ENCODE assay signal across 1 cellular context in genomic region chr7:143393267-143394041, GRCh38.
TF ChIP-seq lines count a peak whose summit lies in the region.

No MANE protein-coding gene starts in this region.

TF ChIP-seq in HepG2, 621 proteins besides CTCF, POLR2A, EP300 and RAD21 (continued from another document and continues in another):
- TF ChIP-seq, protein P1, sequence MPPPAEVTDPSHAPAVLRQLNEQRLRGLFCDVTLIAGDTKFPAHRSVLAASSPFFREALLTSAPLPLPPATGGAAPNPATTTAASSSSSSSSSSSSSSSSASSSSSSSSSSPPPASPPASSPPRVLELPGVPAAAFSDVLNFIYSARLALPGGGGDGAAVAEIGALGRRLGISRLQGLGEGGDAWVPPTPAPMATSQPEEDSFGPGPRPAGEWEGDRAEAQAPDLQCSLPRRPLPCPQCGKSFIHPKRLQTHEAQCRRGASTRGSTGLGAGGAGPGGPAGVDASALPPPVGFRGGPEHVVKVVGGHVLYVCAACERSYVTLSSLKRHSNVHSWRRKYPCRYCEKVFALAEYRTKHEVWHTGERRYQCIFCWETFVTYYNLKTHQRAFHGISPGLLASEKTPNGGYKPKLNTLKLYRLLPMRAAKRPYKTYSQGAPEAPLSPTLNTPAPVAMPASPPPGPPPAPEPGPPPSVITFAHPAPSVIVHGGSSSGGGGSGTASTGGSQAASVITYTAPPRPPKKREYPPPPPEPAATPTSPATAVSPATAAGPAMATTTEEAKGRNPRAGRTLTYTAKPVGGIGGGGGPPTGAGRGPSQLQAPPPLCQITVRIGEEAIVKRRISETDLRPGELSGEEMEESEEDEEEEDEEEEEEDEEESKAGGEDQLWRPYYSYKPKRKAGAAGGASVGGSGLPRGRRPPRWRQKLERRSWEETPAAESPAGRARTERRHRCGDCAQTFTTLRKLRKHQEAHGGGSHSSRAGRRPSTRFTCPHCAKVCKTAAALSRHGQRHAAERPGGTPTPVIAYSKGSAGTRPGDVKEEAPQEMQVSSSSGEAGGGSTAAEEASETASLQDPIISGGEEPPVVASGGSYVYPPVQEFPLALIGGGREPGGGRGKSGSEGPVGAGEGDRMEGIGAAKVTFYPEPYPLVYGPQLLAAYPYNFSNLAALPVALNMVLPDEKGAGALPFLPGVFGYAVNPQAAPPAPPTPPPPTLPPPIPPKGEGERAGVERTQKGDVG (CRISPR knock-in tag; IDR thresholded peaks at IDR 0.05; ENCODE audit: borderline replicate concordance) = no peak
- TF ChIP-seq ZNF792 (CRISPR knock-in tag; IDR thresholded peaks at IDR 0.05) (0 out of 2 replicates have a peak, but pooled peaks have one; percentile 36), ATAD3A (CRISPR knock-in tag; IDR thresholded peaks at IDR 0.05) (no peak), MYC (CRISPR knock-in tag; IDR thresholded peaks at IDR 0.05; ENCODE audit: borderline replicate concordance) (peak; percentile 36; the same call in 1 of the 2 replicates), ATF7 (IDR thresholded peaks at IDR 0.05) (no peak), ATF7 (CRISPR knock-in tag; IDR thresholded peaks at IDR 0.05) (0 out of 2 replicates have a peak, but pooled peaks have one; percentile 77), ZNF205 (CRISPR knock-in tag; IDR thresholded peaks at IDR 0.05) (peak; percentile 84), ZNF607 (CRISPR knock-in tag; IDR thresholded peaks at IDR 0.05; ENCODE audit: borderline replicate concordance) (0 out of 2 replicates have a peak, but pooled peaks have one; percentile 52), CEBPB (IDR thresholded peaks at IDR 0.05; ENCODE audit: borderline replicate concordance, low read depth, low read length) (peak; percentile 95), ESRRA (CRISPR knock-in tag; IDR thresholded peaks at IDR 0.05; ENCODE audit: low read depth) (peak; percentile 96), ELF4 (CRISPR knock-in tag; IDR thresholded peaks at IDR 0.05; ENCODE audit: borderline replicate concordance) (no peak), PHF5A (CRISPR knock-in tag; IDR thresholded peaks at IDR 0.05; ENCODE audit: low read depth, unreplicated experiment) (peak; percentile 76), ZSCAN12 (CRISPR knock-in tag; IDR thresholded peaks at IDR 0.05) (no peak), ZNF580 (CRISPR knock-in tag; IDR thresholded peaks at IDR 0.05; ENCODE audit: borderline replicate concordance, low read depth) (peak; percentile 28; the same call in 1 of the 2 replicates), ZBTB42 (CRISPR knock-in tag; IDR thresholded peaks at IDR 0.05) (peak; percentile 70; the same call in 1 of the 2 replicates), PHF21A (CRISPR knock-in tag; IDR thresholded peaks at IDR 0.05) (peak; percentile 88), NONO (IDR thresholded peaks at IDR 0.05) (no peak), NONO (CRISPR knock-in tag; conservative IDR thresholded peaks at IDR 0.05) (peak; percentile 81), SOX5 (CRISPR knock-in tag; IDR thresholded peaks at IDR 0.05; ENCODE audit: borderline replicate concordance) (peak; percentile 78), MLX (CRISPR knock-in tag; IDR thresholded peaks at IDR 0.05) (peak; percentile 43; the same call in 1 of the 2 replicates), ATF4 (CRISPR knock-in tag; IDR thresholded peaks at IDR 0.05) (peak in 1 of 2 experiments; percentile 65; a peak in 1 of 4 replicates), ZNF614 (CRISPR knock-in tag; IDR thresholded peaks at IDR 0.05; ENCODE audit: borderline replicate concordance) (peak; percentile 54; the same call in 1 of the 2 replicates), ZNF75D (CRISPR knock-in tag; IDR thresholded peaks at IDR 0.05; ENCODE audit: borderline replicate concordance) (no peak), SAP130 (CRISPR knock-in tag; IDR thresholded peaks at IDR 0.05; ENCODE audit: low read depth) (peak; percentile 77), ASH2L (IDR thresholded peaks at IDR 0.05; ENCODE audit: insufficient read length, low read depth, low read length) (peak; percentile 69), ZNF33B (CRISPR knock-in tag; IDR thresholded peaks at IDR 0.05) (0 out of 2 replicates have a peak, but pooled peaks have one; percentile 66), TMF1 (CRISPR knock-in tag; IDR thresholded peaks at IDR 0.05; ENCODE audit: low read depth) (no peak), HNRNPL (IDR thresholded peaks at IDR 0.05; ENCODE audit: low read depth, low read length) (0 out of 2 replicates have a peak, but pooled peaks have one; percentile 52)
- TF ChIP-seq, protein P2, sequence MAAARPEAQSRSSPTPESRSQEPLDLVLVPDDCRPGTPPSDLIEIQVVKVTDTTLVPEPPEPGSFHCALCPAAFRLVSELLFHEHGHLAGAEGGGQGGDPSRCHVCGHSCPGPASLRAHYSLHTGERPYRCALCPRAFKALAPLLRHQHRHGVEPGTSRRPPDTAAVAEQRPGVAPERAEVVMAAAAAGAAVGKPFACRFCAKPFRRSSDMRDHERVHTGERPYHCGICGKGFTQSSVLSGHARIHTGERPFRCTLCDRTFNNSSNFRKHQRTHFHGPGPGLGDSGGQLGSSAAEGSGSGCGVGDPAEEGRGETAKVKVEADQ (CRISPR knock-in tag; IDR thresholded peaks at IDR 0.05; ENCODE audit: borderline replicate concordance) = peak; percentile 49; the same call in 1 of the 2 replicates
- TF ChIP-seq, protein P3, sequence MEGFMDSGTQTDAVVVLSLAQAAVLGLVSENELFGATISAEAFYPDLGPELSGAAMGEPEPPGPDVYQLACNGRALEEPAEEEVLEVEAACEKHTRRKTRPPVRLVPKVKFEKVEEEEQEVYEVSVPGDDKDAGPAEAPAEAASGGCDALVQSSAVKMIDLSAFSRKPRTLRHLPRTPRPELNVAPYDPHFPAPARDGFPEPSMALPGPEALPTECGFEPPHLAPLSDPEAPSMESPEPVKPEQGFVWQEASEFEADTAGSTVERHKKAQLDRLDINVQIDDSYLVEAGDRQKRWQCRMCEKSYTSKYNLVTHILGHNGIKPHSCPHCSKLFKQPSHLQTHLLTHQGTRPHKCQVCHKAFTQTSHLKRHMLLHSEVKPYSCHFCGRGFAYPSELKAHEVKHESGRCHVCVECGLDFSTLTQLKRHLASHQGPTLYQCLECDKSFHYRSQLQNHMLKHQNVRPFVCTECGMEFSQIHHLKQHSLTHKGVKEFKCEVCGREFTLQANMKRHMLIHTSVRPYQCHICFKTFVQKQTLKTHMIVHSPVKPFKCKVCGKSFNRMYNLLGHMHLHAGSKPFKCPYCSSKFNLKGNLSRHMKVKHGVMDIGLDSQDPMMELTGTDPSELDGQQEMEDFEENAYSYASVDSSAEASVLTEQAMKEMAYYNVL (CRISPR knock-in tag; IDR thresholded peaks at IDR 0.05; ENCODE audit: borderline replicate concordance) = peak; percentile 72; the same call in 1 of the 2 replicates
- TF ChIP-seq, protein P4, sequence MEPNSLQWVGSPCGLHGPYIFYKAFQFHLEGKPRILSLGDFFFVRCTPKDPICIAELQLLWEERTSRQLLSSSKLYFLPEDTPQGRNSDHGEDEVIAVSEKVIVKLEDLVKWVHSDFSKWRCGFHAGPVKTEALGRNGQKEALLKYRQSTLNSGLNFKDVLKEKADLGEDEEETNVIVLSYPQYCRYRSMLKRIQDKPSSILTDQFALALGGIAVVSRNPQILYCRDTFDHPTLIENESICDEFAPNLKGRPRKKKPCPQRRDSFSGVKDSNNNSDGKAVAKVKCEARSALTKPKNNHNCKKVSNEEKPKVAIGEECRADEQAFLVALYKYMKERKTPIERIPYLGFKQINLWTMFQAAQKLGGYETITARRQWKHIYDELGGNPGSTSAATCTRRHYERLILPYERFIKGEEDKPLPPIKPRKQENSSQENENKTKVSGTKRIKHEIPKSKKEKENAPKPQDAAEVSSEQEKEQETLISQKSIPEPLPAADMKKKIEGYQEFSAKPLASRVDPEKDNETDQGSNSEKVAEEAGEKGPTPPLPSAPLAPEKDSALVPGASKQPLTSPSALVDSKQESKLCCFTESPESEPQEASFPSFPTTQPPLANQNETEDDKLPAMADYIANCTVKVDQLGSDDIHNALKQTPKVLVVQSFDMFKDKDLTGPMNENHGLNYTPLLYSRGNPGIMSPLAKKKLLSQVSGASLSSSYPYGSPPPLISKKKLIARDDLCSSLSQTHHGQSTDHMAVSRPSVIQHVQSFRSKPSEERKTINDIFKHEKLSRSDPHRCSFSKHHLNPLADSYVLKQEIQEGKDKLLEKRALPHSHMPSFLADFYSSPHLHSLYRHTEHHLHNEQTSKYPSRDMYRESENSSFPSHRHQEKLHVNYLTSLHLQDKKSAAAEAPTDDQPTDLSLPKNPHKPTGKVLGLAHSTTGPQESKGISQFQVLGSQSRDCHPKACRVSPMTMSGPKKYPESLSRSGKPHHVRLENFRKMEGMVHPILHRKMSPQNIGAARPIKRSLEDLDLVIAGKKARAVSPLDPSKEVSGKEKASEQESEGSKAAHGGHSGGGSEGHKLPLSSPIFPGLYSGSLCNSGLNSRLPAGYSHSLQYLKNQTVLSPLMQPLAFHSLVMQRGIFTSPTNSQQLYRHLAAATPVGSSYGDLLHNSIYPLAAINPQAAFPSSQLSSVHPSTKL (CRISPR knock-in tag; IDR thresholded peaks at IDR 0.05) = peak; percentile 92
- TF ChIP-seq, protein P5, sequence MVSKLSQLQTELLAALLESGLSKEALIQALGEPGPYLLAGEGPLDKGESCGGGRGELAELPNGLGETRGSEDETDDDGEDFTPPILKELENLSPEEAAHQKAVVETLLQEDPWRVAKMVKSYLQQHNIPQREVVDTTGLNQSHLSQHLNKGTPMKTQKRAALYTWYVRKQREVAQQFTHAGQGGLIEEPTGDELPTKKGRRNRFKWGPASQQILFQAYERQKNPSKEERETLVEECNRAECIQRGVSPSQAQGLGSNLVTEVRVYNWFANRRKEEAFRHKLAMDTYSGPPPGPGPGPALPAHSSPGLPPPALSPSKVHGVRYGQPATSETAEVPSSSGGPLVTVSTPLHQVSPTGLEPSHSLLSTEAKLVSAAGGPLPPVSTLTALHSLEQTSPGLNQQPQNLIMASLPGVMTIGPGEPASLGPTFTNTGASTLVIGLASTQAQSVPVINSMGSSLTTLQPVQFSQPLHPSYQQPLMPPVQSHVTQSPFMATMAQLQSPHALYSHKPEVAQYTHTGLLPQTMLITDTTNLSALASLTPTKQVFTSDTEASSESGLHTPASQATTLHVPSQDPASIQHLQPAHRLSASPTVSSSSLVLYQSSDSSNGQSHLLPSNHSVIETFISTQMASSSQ (IDR thresholded peaks at IDR 0.05; ENCODE audit: low read depth) = no peak
- TF ChIP-seq, protein P5 (CRISPR knock-in tag; IDR thresholded peaks at IDR 0.05; ENCODE audit: borderline replicate concordance) = peak; percentile 58
- TF ChIP-seq, protein P6, sequence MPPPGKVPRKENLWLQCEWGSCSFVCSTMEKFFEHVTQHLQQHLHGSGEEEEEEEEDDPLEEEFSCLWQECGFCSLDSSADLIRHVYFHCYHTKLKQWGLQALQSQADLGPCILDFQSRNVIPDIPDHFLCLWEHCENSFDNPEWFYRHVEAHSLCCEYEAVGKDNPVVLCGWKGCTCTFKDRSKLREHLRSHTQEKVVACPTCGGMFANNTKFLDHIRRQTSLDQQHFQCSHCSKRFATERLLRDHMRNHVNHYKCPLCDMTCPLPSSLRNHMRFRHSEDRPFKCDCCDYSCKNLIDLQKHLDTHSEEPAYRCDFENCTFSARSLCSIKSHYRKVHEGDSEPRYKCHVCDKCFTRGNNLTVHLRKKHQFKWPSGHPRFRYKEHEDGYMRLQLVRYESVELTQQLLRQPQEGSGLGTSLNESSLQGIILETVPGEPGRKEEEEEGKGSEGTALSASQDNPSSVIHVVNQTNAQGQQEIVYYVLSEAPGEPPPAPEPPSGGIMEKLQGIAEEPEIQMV (CRISPR knock-in tag; IDR thresholded peaks at IDR 0.05; ENCODE audit: low read depth) = peak; percentile 80
